10 cellular contexts compared by ENCODE assay signal in the genomic region with DNA sequence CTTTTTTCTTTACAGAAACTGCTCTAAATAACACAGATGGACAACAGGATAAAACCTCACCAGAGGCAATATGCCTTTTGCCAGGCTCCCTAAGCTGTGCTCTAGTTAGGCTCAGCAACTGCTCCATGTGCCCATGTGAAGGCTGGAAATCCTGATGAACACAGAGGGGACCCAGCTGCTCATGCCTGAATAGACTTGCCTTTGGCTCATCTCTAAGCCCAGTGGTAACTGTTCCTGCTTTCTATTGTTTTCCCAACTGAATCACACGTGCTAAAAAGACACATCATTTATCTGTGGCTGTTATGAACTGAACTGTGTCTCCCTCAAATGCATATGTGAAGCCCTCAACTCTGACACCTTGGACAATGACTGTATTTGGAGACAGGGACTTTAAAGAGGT.
DNase-seq lines count a peak whose midpoint lies in the region; ATAC-seq and TF ChIP-seq lines count a peak whose summit lies in the region.
"Had no signal": no experiment of that assay in that cellular context is flagged by ENCODE, and none has a peak within 500 bp of the region (broad histone marks: within the 10 kb centered on the region; RNA-seq: fewer than 3 reads in every experiment).

No MANE protein-coding gene starts in this region.

- no peaks in the 10 kb centered on the region for H3K27me3 ChIP-seq in OCI-LY3 (ENCODE audit: low read depth, low read length)

- peaks cover 4% of the 10 kb centered on the region for H3K36me3 ChIP-seq in OCI-LY3 (replicated peaks; ENCODE audit: low read depth, low read length)

- no peaks in the 10 kb centered on the region for H3K9me3 ChIP-seq in OCI-LY3 (ENCODE audit: insufficient read depth, low read length)

- peak overlapping the region; percentile 69 for H3K27ac ChIP-seq in OCI-LY3 (ENCODE audit: low read length)

- H3K36me3 Mint-ChIP-seq in CD14-positive monocyte (peaks cover 28 to 52% of the 10 kb centered on the region in 2 donors), nephron progenitor cell (ENCODE audit: low read depth) (peaks cover 17% of the 10 kb centered on the region)

- DNase-seq in CD14-positive monocyte (ENCODE audit: low spot score) (no peak), nephron progenitor cell (no peak), NCI-H510A treated with DMSO at 0.1 percent for 48 hours (lab: John Stamatoyannopoulos, UW) (no peak)
- DNase-seq in stimulated activated CD4-positive, alpha-beta T cell treated with anti-CD3 and anti-CD28 coated beads, Interleukin-2, amount 100 ng/mL, for 48 hours = no peak
- DNase-seq: NK-92 treated with Interleukin-12 subunit alpha and Interleukin-12 subunit beta, amount 100 ng/mL, for 24 hours; T-helper 1 cell had no signal

- no peak overlapping the region for H3K4me3 ChIP-seq in OCI-LY3 (ENCODE audit: low read length)

- H2AFZ ChIP-seq in OCI-LY3 (ENCODE audit: low read depth, low read length) = no peak overlapping the region

- peaks cover 18% of the 10 kb centered on the region for H3K4me1 ChIP-seq in OCI-LY3 (ENCODE audit: low read length)

- no peaks in the 10 kb centered on the region for H4K20me1 ChIP-seq in OCI-LY3 (ENCODE audit: insufficient read depth, low read length)

- ATAC-seq in esophagus mucosa = peak; percentile 23
- no peak for ATAC-seq in GM21381 (IDR thresholded peaks at IDR 0.05; ENCODE audit: unreplicated experiment)
- no peak for ATAC-seq in GM21786 (IDR thresholded peaks at IDR 0.05; ENCODE audit: unreplicated experiment)

- H3K4me1 Mint-ChIP-seq in CD14-positive monocyte (peaks cover 64% of the 10 kb centered on the region), nephron progenitor cell (peaks cover 27% of the 10 kb centered on the region)

- no peaks in the 10 kb centered on the region for H3K79me2 ChIP-seq in OCI-LY3 (ENCODE audit: low read length)

- peaks cover 0 to 6% (median 0%) of the 10 kb centered on the region in 3 donors for H3K27me3 Mint-ChIP-seq in CD14-positive monocyte (ENCODE audit: low read depth in 3 of 3)
- H3K27me3 Mint-ChIP-seq in nephron progenitor cell (ENCODE audit: low read depth, poor library complexity) = peaks cover 2% of the 10 kb centered on the region

- peak overlapping the region; percentile 50; the same call in 1 of the 2 replicates for H3K9ac ChIP-seq in OCI-LY3 (ENCODE audit: low read length)

- H3K4me2 ChIP-seq in OCI-LY3 (ENCODE audit: low read length) = peak overlapping the region; percentile 77

- no peaks in the 10 kb centered on the region for H3K9me3 Mint-ChIP-seq in CD14-positive monocyte
- no peaks in the 10 kb centered on the region for H3K9me3 Mint-ChIP-seq in nephron progenitor cell

- H3K4me3 Mint-ChIP-seq in CD14-positive monocyte = no peak overlapping the region
- H3K4me3 Mint-ChIP-seq in nephron progenitor cell = no peak overlapping the region

- intact Hi-C loops in CD14-positive monocyte (cut with micrococcal nuclease) = no loop called here

- peak overlapping the region; percentile 94 to 98 (median 96) for H3K27ac Mint-ChIP-seq in CD14-positive monocyte
- peak overlapping the region; percentile 10 for H3K27ac Mint-ChIP-seq in nephron progenitor cell

- TF ChIP-seq CTCF in CD14-positive monocyte (IDR thresholded peaks at IDR 0.05) (no peak), OCI-LY3 (IDR thresholded peaks at IDR 0.05; ENCODE audit: low read depth, low read length) (no peak), nephron progenitor cell (IDR thresholded peaks at IDR 0.05) (no peak)
